ENCODE assay signal across 16 cellular contexts in the genomic region with DNA sequence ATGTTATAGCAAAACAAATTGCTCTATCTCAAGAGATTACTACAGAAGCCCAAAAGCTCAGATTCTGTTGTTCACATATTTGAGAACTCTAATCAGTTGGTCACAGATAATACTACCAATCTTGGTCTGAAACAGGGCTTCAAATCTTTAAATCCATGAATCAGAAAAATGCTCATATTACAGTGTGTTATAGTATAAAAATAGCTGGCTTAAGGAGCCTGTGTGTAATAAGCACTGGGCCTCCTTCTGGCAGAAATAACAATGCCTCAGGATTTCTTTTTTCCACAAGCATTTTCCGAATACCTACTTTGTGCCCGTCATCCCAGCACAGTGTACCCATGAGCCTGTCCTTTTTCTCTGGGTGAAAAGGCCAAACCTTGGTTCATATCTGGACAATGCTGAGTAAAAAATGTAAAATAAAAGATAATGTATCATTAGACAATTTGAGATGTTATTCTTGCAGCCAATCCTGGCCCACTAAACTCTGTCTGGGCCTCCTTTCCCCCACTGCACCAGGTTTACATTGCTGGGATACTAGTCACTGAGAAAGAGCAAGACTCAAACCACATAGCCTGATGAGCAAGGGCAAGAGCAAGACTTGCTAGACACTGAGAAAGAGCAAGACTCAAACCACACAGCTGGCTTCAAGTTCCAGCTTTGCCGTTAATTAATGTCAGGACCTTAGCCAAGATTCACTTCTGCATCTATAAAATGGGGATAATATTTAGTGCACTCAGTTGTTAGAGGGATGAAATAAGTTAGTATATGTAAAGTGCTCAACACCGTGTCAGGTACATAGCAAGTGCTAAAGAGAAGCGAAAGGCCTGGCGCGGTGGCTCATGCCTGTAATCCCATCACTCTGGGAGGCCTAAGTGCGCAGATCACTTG. TPM values are rescaled to one million over a fixed set of nuclear protein-coding genes. Genes with fewer than 3 reads are reported as not detected.
DNase-seq lines count a peak whose midpoint lies in the region; ATAC-seq and TF ChIP-seq lines count a peak whose summit lies in the region.
"Had no signal": no experiment of that assay in that cellular context is flagged by ENCODE, and none has a peak within 500 bp of the region (broad histone marks: within the 10 kb centered on the region; RNA-seq: fewer than 3 reads in every experiment).

No MANE protein-coding gene starts in this region.

- CTCF ChIA-PET in CD8-positive, alpha-beta memory T cell (lab: Charles Lee), result interaction anchor here (0.7 to 1.1 kb wide), 2 partner anchors 15 kb away, joined by 3 read pairs; no protein-coding TSS in a partner anchor

- ATAC-seq in natural killer cell (no peak), gastroesophageal sphincter (no peak)
- ATAC-seq: mucosa of descending colon had no signal

- H3K36me3 ChIP-seq in CD8-positive, alpha-beta memory T cell (ENCODE audit: insufficient read depth, low read length), result no peaks in the 10 kb centered on the region
- H3K36me3 ChIP-seq in Karpas-422 (ENCODE audit: insufficient read depth, low read length), result peaks cover 25% of the 10 kb centered on the region
- peaks cover 0 to 14% of the 10 kb centered on the region in 2 donors for H3K36me3 ChIP-seq in gastroesophageal sphincter

- H3K4me3 ChIP-seq in CD8-positive, alpha-beta memory T cell (ENCODE audit: low read length), result no peak overlapping the region
- H3K4me3 ChIP-seq in Karpas-422 (ENCODE audit: low read length) (no peak overlapping the region; the same call in 1 of the 2 replicates), astrocyte of the cerebellum (ENCODE audit: low read depth, low read length) (no peak overlapping the region), gastroesophageal sphincter (no peak overlapping the region)
- H3K4me3 ChIP-seq: mucosa of descending colon had no signal

- H3K79me2 ChIP-seq in Karpas-422 (ENCODE audit: low read length), result peaks cover 78% of the 10 kb centered on the region

- POLR2A ChIA-PET in CD8-positive, alpha-beta memory T cell (lab: Charles Lee), result interaction anchor here (0.6 to 2.4 kb wide), 2 partner anchors 12 to 16 kb away, joined by 3 to 26 read pairs; a partner anchor contains a TSS

- H3K36me3 Mint-ChIP-seq in CD8-positive, alpha-beta memory T cell, result peaks cover 8 to 44% (median 11%) of the 10 kb centered on the region in 3 donors
- H3K36me3 Mint-ChIP-seq in natural killer cell, result peaks cover 5% of the 10 kb centered on the region

- TF ChIP-seq EP300 in gastroesophageal sphincter (IDR thresholded peaks at IDR 0.05), result no peak

- H3K9ac ChIP-seq in Karpas-422 (ENCODE audit: low read length), result peak overlapping the region; percentile 10; the same call in 1 of the 2 replicates

- H3K4me1 Mint-ChIP-seq in CD8-positive, alpha-beta memory T cell, result peaks cover 32 to 66% (median 60%) of the 10 kb centered on the region in 3 donors
- H3K4me1 Mint-ChIP-seq in natural killer cell, result peaks cover 16 to 31% of the 10 kb centered on the region in 2 donors

- H2AFZ ChIP-seq in Karpas-422 (ENCODE audit: low read length), result no peak overlapping the region

- intact Hi-C loops in natural killer cell (cut with micrococcal nuclease), result loop anchor here (5.0 kb wide), 1 partner anchor 68 kb away; a partner anchor contains a TSS

- peaks cover 32% of the 10 kb centered on the region for H3K4me1 ChIP-seq in CD8-positive, alpha-beta memory T cell (ENCODE audit: insufficient read depth, low read length)
- peaks cover 73% of the 10 kb centered on the region for H3K4me1 ChIP-seq in Karpas-422 (ENCODE audit: low read length)
- H3K4me1 ChIP-seq in gastroesophageal sphincter, result peaks cover 0 to 51% (median 7%) of the 10 kb centered on the region in 3 donors

- WGBS in gastroesophageal sphincter (ENCODE audit: low coverage in 1 of 2), 2 donors, result 80 to 83% methylated on average over 7 of the region's 8 CpGs

- H3K9me3 Mint-ChIP-seq in CD8-positive, alpha-beta memory T cell, result peaks cover 0 to 9% (median 5%) of the 10 kb centered on the region in 5 donors
- no peaks in the 10 kb centered on the region for H3K9me3 Mint-ChIP-seq in natural killer cell

- no peaks in the 10 kb centered on the region for H3K27me3 ChIP-seq in CD8-positive, alpha-beta memory T cell (ENCODE audit: insufficient read depth, low read length, poor library complexity, severe bottlenecking)
- H3K27me3 ChIP-seq in Karpas-422 (ENCODE audit: low read length), result no peaks in the 10 kb centered on the region
- H3K27me3 ChIP-seq in gastroesophageal sphincter, result no peaks in the 10 kb centered on the region

- H3K9me3 ChIP-seq in CD8-positive, alpha-beta memory T cell (ENCODE audit: low read length), result no peaks in the 10 kb centered on the region
- peaks cover 3% of the 10 kb centered on the region; the same call in 1 of the 2 replicates for H3K9me3 ChIP-seq in Karpas-422 (ENCODE audit: low read length)
- H3K9me3 ChIP-seq in gastroesophageal sphincter, result peaks cover 0 to 6% (median 0%) of the 10 kb centered on the region in 3 donors

- TF ChIP-seq CTCF in astrocyte of the cerebellum (IDR thresholded peaks at IDR 0.05; ENCODE audit: low read depth, low read length, missing control alignments) (no peak), natural killer cell (IDR thresholded peaks at IDR 0.05) (no peak), gastroesophageal sphincter (IDR thresholded peaks at IDR 0.05) (no peak)

- peak overlapping the region; percentile 25 to 76 (median 49) for H3K4me3 Mint-ChIP-seq in CD8-positive, alpha-beta memory T cell
- H3K4me3 Mint-ChIP-seq in natural killer cell, result peak overlapping the region; percentile 35
- H3K4me3 Mint-ChIP-seq: activated B cell treated with CpG ODN at 0.5 μM for 24 hours had no signal

- no peak for DNase-seq in CD8-positive, alpha-beta memory T cell
- DNase-seq in Karpas-422 (peak; percentile 65), astrocyte of the cerebellum (ENCODE audit: low read depth) (peak; percentile 49), natural killer cell (no peak), NCI-H1694 treated with DMSO at 0.1 percent for 48 hours (lab: John Stamatoyannopoulos, UW) (no peak)
- no peak for DNase-seq in stimulated activated CD4-positive, alpha-beta T cell treated with anti-CD3 and anti-CD28 coated beads, Interleukin-2, amount 100 ng/mL, for 48 hours
- DNase-seq in activated CD4-positive, alpha-beta T cell treated with anti-CD3 and anti-CD28 coated beads for 1 hour, result no peak
- DNase-seq: activated B cell treated with CpG ODN at 0.5 μM for 24 hours; DMS79 treated with DMSO at 0.1 percent for 48 hours; mucosa of descending colon; NCI-H1105; stimulated activated CD4-positive, alpha-beta T cell treated with anti-CD3 and anti-CD28 coated beads, Interleukin-15, amount 100 ng/mL, for 24 hours had no signal

- peak overlapping the region; percentile 88 for H3K4me2 ChIP-seq in Karpas-422 (ENCODE audit: low read depth, low read length, poor library complexity, severe bottlenecking)

- H3K27ac Mint-ChIP-seq in CD8-positive, alpha-beta memory T cell, result peak overlapping the region in 5 of 8 donors; percentile 21 to 79 (median 57)
- no peak overlapping the region for H3K27ac Mint-ChIP-seq in natural killer cell
- H3K27ac Mint-ChIP-seq: activated B cell treated with CpG ODN at 0.5 μM for 24 hours had no signal

- H4K20me1 ChIP-seq in Karpas-422 (ENCODE audit: insufficient read depth, low read depth, low read length), result peaks cover 20% of the 10 kb centered on the region

- no peak overlapping the region for H3K27ac ChIP-seq in CD8-positive, alpha-beta memory T cell (ENCODE audit: low read depth, low read length)
- H3K27ac ChIP-seq in Karpas-422 (ENCODE audit: low read length) (peak overlapping the region; percentile 69), gastroesophageal sphincter (peak overlapping the region in 1 of 4 donors; percentile 4)

- in situ Hi-C loops in astrocyte of the cerebellum (cut with HindIII; ENCODE audit: low sequenced_read_pairs), result no loop called here

- no peaks in the 10 kb centered on the region for H3K9me2 ChIP-seq in Karpas-422 (replicated peaks; ENCODE audit: insufficient read depth, low read length)

- no peaks in the 10 kb centered on the region for H3K27me3 Mint-ChIP-seq in CD8-positive, alpha-beta memory T cell
- H3K27me3 Mint-ChIP-seq in natural killer cell (ENCODE audit: low read depth in 2 of 2), result peaks cover 0 to 3% of the 10 kb centered on the region in 2 donors
- H3K27me3 Mint-ChIP-seq: activated B cell treated with CpG ODN at 0.5 μM for 24 hours had no signal

- no peak for TF ChIP-seq POLR2A in gastroesophageal sphincter (IDR thresholded peaks at IDR 0.05)

RNA-seq across cellular contexts. Expression of a gene that starts 17.0 kb away (rescaled TPM):
- 100 to 1,000 TPM; 223 TPM for total RNA-seq in CD8-positive, alpha-beta memory T cell
- polyA plus RNA-seq in CD8-positive, alpha-beta memory T cell, result 157 TPM
- 140 and 144 TPM in 2 replicates for total RNA-seq in Karpas-422 (2014; rRNA removed; shearing (Covaris generic); ENCODE audit: low replicate concordance)
- total RNA-seq in natural killer cell, result 100 to 1,000 TPM; 260 to 281 (median 265) TPM
- 100 to 1,000 TPM in 1 of 4 donors, 10 to 100 TPM in 3; 71.0 to 108 (median 90.4) TPM for total RNA-seq in gastroesophageal sphincter

RNA-seq across cellular contexts. Expression of a gene that starts 57.4 kb away (rescaled TPM):
- total RNA-seq in CD8-positive, alpha-beta memory T cell, result not detected
- 0.16 TPM for polyA plus RNA-seq in CD8-positive, alpha-beta memory T cell
- 0.29 and 0.48 TPM in 2 replicates for total RNA-seq in Karpas-422 (2014; rRNA removed; shearing (Covaris generic); ENCODE audit: low replicate concordance)
- total RNA-seq in natural killer cell (not detected), gastroesophageal sphincter (under 1 TPM in 3 of 4 donors, not detected in 1; 0.08 to 0.45 (median 0.13) TPM)
- total RNA-seq: activated B cell treated with CpG ODN at 0.5 μM for 24 hours, bronchial epithelial cell, H4, subcutaneous adipose tissue had no signal

Comparison
In these comparisons a context has a peak if more than half of its experiments do, and no peak if none do; other contexts are left out.
1. DNase-seq: peak in Karpas-422 (single experiment) and astrocyte of the cerebellum (single experiment); none in CD8-positive, alpha-beta memory T cell (0 of 5), natural killer cell (single experiment), NCI-H1694 treated with DMSO at 0.1 percent for 48 hours (single experiment), stimulated activated CD4-positive, alpha-beta T cell treated with anti-CD3 and anti-CD28 coated beads, Interleukin-2, amount 100 ng/mL, for 48 hours (0 of 2) and activated CD4-positive, alpha-beta T cell treated with anti-CD3 and anti-CD28 coated beads for 1 hour (single experiment).
2. H3K27ac Mint-ChIP-seq: peak in CD8-positive, alpha-beta memory T cell (5 of 8); none in natural killer cell (0 of 2).